Comparison of ENCODE assay signal across 11 cellular contexts in the genomic region with DNA sequence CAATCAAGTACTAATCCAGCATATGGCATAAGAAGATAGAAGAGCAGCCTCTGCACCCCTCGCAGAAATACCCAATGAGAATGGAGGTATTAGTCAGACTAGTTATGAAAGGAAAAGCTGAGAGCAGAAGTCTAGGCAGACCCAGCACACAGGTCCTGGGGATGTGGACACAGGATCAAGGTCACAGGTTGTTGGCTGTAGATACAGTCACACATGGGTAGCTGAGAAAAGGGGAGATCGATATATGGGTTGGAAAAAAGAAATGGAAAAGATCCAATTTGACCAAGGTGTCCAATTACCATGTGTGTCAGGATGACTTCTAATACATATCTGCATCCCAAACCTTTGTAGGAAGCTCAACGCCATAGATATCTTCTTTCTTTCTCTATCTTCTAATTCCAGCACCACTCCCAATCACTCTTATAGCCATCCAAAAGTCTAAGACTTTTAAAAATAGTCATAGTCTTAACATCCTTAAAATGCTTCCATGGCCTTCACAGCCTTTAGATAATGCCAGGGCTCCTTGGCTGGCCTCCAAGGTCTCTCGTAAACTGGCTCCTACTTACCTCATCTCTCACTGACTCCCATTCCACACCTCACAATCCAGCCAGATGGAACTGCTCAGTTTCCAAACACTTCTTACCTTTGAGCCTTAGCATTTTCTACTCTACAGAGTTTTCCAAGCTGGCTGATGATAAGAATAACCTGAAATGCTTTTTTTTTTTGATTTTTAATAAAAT. TPM values are rescaled to one million over a fixed set of nuclear protein-coding genes. Genes with fewer than 3 reads are reported as not detected.
"Had no signal": no experiment of that assay in that cellular context is flagged by ENCODE, and none has a peak within 500 bp of the region (broad histone marks: within the 10 kb centered on the region; RNA-seq: fewer than 3 reads in every experiment).

No MANE protein-coding gene starts in this region.

- DNase-seq: activated effector memory CD4-positive, alpha-beta T cell treated with anti-CD3 and anti-CD28 coated beads, Interleukin-2, amount 50 U/mL, for 16 hours; activated T-cell treated with anti-CD3 and anti-CD28 coated beads, Interleukin-2, amount 50 U/mL, for 24 hours; amygdala; brain microvascular endothelial cell; cerebellar nuclear complex; hippocampal formation; lower lobe of right lung; ovary; stomach had no signal

- ATAC-seq: activated naive CD4-positive, alpha-beta T cell treated with anti-CD3 and anti-CD28 coated beads, Interleukin-2, amount 50 U/mL, for 72 hours; lower lobe of right lung had no signal

RNA-seq across cellular contexts. Expression of a gene that starts 8.3 kb away (rescaled TPM):
- total RNA-seq: epithelial cell of proximal tubule, stomach had no signal
